1 cellular context compared by ENCODE assay signal in the genomic region with DNA sequence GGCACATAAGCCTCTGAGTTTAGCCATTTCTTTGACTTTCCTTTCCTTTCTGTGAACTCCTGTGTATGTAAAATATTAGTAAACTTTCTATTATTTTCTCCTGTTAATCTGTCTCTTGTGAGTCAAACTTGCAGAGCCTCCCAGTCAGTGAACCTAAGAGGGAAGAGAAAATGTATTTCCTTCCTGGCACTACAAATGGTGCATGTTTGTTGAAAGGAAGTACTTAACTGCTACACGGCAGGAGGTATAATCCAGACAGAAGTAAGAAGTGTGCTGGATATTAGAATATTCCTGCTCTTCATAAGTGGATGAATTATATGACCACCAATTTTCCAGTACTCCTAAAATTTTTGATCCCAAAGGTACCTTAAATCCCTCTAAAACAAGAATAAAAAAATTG.
TF ChIP-seq lines count a peak whose summit lies in the region.

No MANE protein-coding gene starts in this region.

TF ChIP-seq in GM23338, 12 proteins besides CTCF, POLR2A, EP300 and RAD21 (continued from another document):
- TF ChIP-seq, protein P1, sequence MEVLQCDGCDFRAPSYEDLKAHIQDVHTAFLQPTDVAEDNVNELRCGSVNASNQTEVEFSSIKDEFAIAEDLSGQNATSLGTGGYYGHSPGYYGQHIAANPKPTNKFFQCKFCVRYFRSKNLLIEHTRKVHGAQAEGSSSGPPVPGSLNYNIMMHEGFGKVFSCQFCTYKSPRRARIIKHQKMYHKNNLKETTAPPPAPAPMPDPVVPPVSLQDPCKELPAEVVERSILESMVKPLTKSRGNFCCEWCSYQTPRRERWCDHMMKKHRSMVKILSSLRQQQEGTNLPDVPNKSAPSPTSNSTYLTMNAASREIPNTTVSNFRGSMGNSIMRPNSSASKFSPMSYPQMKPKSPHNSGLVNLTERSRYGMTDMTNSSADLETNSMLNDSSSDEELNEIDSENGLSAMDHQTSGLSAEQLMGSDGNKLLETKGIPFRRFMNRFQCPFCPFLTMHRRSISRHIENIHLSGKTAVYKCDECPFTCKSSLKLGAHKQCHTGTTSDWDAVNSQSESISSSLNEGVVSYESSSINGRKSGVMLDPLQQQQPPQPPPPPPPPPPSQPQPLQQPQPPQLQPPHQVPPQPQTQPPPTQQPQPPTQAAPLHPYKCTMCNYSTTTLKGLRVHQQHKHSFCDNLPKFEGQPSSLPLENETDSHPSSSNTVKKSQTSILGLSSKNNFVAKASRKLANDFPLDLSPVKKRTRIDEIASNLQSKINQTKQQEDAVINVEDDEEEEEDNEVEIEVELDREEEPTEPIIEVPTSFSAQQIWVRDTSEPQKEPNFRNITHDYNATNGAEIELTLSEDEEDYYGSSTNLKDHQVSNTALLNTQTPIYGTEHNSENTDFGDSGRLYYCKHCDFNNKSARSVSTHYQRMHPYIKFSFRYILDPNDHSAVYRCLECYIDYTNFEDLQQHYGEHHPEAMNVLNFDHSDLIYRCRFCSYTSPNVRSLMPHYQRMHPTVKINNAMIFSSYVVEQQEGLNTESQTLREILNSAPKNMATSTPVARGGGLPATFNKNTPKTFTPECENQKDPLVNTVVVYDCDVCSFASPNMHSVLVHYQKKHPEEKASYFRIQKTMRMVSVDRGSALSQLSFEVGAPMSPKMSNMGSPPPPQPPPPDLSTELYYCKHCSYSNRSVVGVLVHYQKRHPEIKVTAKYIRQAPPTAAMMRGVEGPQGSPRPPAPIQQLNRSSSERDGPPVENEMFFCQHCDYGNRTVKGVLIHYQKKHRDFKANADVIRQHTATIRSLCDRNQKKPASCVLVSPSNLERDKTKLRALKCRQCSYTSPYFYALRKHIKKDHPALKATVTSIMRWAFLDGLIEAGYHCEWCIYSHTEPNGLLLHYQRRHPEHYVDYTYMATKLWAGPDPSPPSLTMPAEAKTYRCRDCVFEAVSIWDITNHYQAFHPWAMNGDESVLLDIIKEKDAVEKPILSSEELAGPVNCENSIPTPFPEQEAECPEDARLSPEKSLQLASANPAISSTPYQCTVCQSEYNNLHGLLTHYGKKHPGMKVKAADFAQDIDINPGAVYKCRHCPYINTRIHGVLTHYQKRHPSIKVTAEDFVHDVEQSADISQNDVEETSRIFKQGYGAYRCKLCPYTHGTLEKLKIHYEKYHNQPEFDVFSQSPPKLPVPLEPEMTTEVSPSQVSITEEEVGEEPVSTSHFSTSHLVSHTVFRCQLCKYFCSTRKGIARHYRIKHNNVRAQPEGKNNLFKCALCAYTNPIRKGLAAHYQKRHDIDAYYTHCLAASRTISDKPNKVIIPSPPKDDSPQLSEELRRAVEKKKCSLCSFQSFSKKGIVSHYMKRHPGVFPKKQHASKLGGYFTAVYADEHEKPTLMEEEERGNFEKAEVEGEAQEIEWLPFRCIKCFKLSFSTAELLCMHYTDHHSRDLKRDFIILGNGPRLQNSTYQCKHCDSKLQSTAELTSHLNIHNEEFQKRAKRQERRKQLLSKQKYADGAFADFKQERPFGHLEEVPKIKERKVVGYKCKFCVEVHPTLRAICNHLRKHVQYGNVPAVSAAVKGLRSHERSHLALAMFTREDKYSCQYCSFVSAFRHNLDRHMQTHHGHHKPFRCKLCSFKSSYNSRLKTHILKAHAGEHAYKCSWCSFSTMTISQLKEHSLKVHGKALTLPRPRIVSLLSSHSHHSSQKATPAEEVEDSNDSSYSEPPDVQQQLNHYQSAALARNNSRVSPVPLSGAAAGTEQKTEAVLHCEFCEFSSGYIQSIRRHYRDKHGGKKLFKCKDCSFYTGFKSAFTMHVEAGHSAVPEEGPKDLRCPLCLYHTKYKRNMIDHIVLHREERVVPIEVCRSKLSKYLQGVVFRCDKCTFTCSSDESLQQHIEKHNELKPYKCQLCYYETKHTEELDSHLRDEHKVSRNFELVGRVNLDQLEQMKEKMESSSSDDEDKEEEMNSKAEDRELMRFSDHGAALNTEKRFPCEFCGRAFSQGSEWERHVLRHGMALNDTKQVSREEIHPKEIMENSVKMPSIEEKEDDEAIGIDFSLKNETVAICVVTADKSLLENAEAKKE (CRISPR knock-in tag; IDR thresholded peaks at IDR 0.05): no peak
- TF ChIP-seq ZNF331 (CRISPR knock-in tag; IDR thresholded peaks at IDR 0.05; ENCODE audit: low read depth) (no peak), STAT1 (IDR thresholded peaks at IDR 0.05; ENCODE audit: unreplicated experiment) (no peak), CREB1 (CRISPR knock-in tag; IDR thresholded peaks at IDR 0.05; ENCODE audit: low read depth) (no peak), JUNB (IDR thresholded peaks at IDR 0.05; ENCODE audit: unreplicated experiment) (no peak)
- TF ChIP-seq, protein P2, sequence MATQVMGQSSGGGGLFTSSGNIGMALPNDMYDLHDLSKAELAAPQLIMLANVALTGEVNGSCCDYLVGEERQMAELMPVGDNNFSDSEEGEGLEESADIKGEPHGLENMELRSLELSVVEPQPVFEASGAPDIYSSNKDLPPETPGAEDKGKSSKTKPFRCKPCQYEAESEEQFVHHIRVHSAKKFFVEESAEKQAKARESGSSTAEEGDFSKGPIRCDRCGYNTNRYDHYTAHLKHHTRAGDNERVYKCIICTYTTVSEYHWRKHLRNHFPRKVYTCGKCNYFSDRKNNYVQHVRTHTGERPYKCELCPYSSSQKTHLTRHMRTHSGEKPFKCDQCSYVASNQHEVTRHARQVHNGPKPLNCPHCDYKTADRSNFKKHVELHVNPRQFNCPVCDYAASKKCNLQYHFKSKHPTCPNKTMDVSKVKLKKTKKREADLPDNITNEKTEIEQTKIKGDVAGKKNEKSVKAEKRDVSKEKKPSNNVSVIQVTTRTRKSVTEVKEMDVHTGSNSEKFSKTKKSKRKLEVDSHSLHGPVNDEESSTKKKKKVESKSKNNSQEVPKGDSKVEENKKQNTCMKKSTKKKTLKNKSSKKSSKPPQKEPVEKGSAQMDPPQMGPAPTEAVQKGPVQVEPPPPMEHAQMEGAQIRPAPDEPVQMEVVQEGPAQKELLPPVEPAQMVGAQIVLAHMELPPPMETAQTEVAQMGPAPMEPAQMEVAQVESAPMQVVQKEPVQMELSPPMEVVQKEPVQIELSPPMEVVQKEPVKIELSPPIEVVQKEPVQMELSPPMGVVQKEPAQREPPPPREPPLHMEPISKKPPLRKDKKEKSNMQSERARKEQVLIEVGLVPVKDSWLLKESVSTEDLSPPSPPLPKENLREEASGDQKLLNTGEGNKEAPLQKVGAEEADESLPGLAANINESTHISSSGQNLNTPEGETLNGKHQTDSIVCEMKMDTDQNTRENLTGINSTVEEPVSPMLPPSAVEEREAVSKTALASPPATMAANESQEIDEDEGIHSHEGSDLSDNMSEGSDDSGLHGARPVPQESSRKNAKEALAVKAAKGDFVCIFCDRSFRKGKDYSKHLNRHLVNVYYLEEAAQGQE (IDR thresholded peaks at IDR 0.05; ENCODE audit: unreplicated experiment): no peak
- TF ChIP-seq, protein P3, sequence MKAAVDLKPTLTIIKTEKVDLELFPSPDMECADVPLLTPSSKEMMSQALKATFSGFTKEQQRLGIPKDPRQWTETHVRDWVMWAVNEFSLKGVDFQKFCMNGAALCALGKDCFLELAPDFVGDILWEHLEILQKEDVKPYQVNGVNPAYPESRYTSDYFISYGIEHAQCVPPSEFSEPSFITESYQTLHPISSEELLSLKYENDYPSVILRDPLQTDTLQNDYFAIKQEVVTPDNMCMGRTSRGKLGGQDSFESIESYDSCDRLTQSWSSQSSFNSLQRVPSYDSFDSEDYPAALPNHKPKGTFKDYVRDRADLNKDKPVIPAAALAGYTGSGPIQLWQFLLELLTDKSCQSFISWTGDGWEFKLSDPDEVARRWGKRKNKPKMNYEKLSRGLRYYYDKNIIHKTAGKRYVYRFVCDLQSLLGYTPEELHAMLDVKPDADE (IDR thresholded peaks at IDR 0.05): no peak
